25 cellular contexts compared by ENCODE assay signal in genomic region chr20:19115581-19115980, GRCh38.
"Had no signal": no experiment of that assay in that cellular context is flagged by ENCODE, and none has a peak within 500 bp of the region (broad histone marks: within the 10 kb centered on the region; RNA-seq: fewer than 3 reads in every experiment).

No MANE protein-coding gene starts in this region.

- H3K27ac ChIP-seq: coronary artery, gastrocnemius medialis, left lung, lower lobe of right lung, neutrophil, parathyroid adenoma, prostate gland, sigmoid colon, stomach, thyroid gland, vagina had no signal

- H3K27me3 ChIP-seq: gastrocnemius medialis, left lung, neutrophil, sigmoid colon, stomach, thyroid gland, vagina had no signal

- H3K9me3 ChIP-seq: gastrocnemius medialis, left lung, lower lobe of right lung, neutrophil, prostate gland, sigmoid colon, stomach, thyroid gland, vagina had no signal

- H3K4me3 Mint-ChIP-seq: effector memory CD8-positive, alpha-beta T cell; naive thymus-derived CD8-positive, alpha-beta T cell; neural crest cell; stimulated activated effector memory CD8-positive, alpha-beta T cell treated with anti-CD3 and anti-CD28 coated beads, Interleukin-12 subunit alpha, Interleukin-12 subunit beta, amount 100 ng/mL, for 72 hours had no signal

- H3K9ac ChIP-seq: parathyroid adenoma had no signal

- H3K36me3 ChIP-seq: gastrocnemius medialis, left lung, lower lobe of right lung, neutrophil, prostate gland, sigmoid colon, stomach, thyroid gland, vagina had no signal

- H3K4me3 ChIP-seq: coronary artery, gastrocnemius medialis, left lung, lower lobe of right lung, prostate gland, sigmoid colon, stomach, thyroid gland, vagina had no signal

- H3K4me1 ChIP-seq: gastrocnemius medialis, left lung, lower lobe of right lung, parathyroid adenoma, prostate gland, stomach, thyroid gland had no signal

- H3K9me3 Mint-ChIP-seq: effector memory CD8-positive, alpha-beta T cell; naive thymus-derived CD8-positive, alpha-beta T cell had no signal

- H3K36me3 Mint-ChIP-seq: naive thymus-derived CD8-positive, alpha-beta T cell; stimulated activated effector memory CD8-positive, alpha-beta T cell treated with anti-CD3 and anti-CD28 coated beads, Interleukin-12 subunit alpha, Interleukin-12 subunit beta, amount 100 ng/mL, for 72 hours had no signal

- H3K27ac Mint-ChIP-seq: effector memory CD8-positive, alpha-beta T cell; stimulated activated effector memory CD8-positive, alpha-beta T cell treated with anti-CD3 and anti-CD28 coated beads, Interleukin-12 subunit alpha, Interleukin-12 subunit beta, amount 100 ng/mL, for 72 hours had no signal

- H3K4me1 Mint-ChIP-seq: stimulated activated effector memory CD8-positive, alpha-beta T cell treated with anti-CD3 and anti-CD28 coated beads, Interleukin-12 subunit alpha, Interleukin-12 subunit beta, amount 100 ng/mL, for 72 hours had no signal

- H3K27me3 Mint-ChIP-seq: effector memory CD8-positive, alpha-beta T cell had no signal

- DNase-seq: dermis blood vessel endothelial cell; effector memory CD8-positive, alpha-beta T cell; erythroblast; foreskin fibroblast; gastrocnemius medialis; head of caudate nucleus; left cardiac atrium; left lung; lower lobe of right lung; naive thymus-derived CD8-positive, alpha-beta T cell; right cardiac atrium; sigmoid colon; stimulated activated CD4-positive, alpha-beta T cell treated with anti-CD3 and anti-CD28 coated beads, Interleukin-2, amount 100 ng/mL, for 24 hours; stimulated activated CD4-positive, alpha-beta T cell treated with anti-CD3 and anti-CD28 coated beads, Interleukin-4, amount 100 ng/mL, for 24 hours; stimulated activated naive CD4-positive, alpha-beta T cell treated with Interleukin-2 at 50 U/mL for 16 hours; stomach; thyroid gland; trophoblast cell had no signal

- H3K79me2 ChIP-seq: parathyroid adenoma had no signal

- H2AFZ ChIP-seq: parathyroid adenoma had no signal
